In genomic region chr5:36877667-36878420, GRCh38 we compare ENCODE assay signal across 8 cellular contexts. TPM values are rescaled to one million over a fixed set of nuclear protein-coding genes. Genes with fewer than 3 reads are reported as not detected.
DNase-seq lines count a peak whose midpoint lies in the region; ATAC-seq and TF ChIP-seq lines count a peak whose summit lies in the region.

No MANE protein-coding gene starts in this region.

- no peak for TF ChIP-seq POLR2A in lower leg skin (IDR thresholded peaks at IDR 0.05)

- peaks cover 87% of the 10 kb centered on the region for H4K20me1 ChIP-seq in BLaER1

- peak overlapping the region; percentile 74 for H3K4me2 ChIP-seq in BLaER1

- H3K27ac ChIP-seq in BLaER1 (peak overlapping the region; percentile 94), thoracic aorta (peak overlapping the region; percentile 97)

- H3K9me3 ChIP-seq in BLaER1, result no peaks in the 10 kb centered on the region
- H3K9me3 ChIP-seq in thoracic aorta, result no peaks in the 10 kb centered on the region

- DNase-seq in NCI-H69 (lab: John Stamatoyannopoulos, UW) (peak; percentile 53), T47D (ENCODE audit: low read depth in 1 of 2, low spot score in 1 of 2) (peak; percentile 35 to 70), lower leg skin (ENCODE audit: low spot score in 2 of 2) (no peak), thoracic aorta (ENCODE audit: low spot score) (no peak), posterior vena cava (ENCODE audit: low spot score) (no peak)

- peak overlapping the region; percentile 98 for H3K9ac ChIP-seq in BLaER1

- intact Hi-C loops in lower leg skin (cut with DNase I; ENCODE audit: low total_unique reads), result no loop called here
- intact Hi-C loops in posterior vena cava (cut with DNase I), result loop anchor here in 1 of 2 donors (10.0 kb wide), 1 partner anchor 143 kb away; no protein-coding TSS in a partner anchor

- H3K4me1 ChIP-seq in BLaER1 (peaks cover 38% of the 10 kb centered on the region), thoracic aorta (ENCODE audit: control insufficient read depth in 1 of 2, low read depth in 2 of 2) (peaks cover 26 to 49% of the 10 kb centered on the region in 2 donors)

- H3K4me3 ChIP-seq in BLaER1 (peak overlapping the region; percentile 91), lower leg skin (ENCODE audit: low read depth, poor library complexity, severe bottlenecking) (peak overlapping the region; percentile 70), thoracic aorta (peak overlapping the region; percentile 95)

- H3K27me3 ChIP-seq in BLaER1 (no peaks in the 10 kb centered on the region), thoracic aorta (replicated peaks; ENCODE audit: insufficient read depth) (no peaks in the 10 kb centered on the region)

- TF ChIP-seq CTCF in lower leg skin (IDR thresholded peaks at IDR 0.05) (no peak), thoracic aorta (IDR thresholded peaks at IDR 0.05) (no peak)

- 0 to 1% methylated on average over 12 of the region's 12 CpGs for WGBS in lower leg skin, 2 donors

- no peaks in the 10 kb centered on the region for H3K36me3 ChIP-seq in BLaER1
- no peaks in the 10 kb centered on the region for H3K36me3 ChIP-seq in thoracic aorta

- in situ Hi-C loops in T47D (cut with HindIII; ENCODE audit: low pct_unique_long_range_greater_than_20kb, low sequenced_read_pairs), result no loop called here

- ATAC-seq in GM21723 (IDR thresholded peaks at IDR 0.05; ENCODE audit: unreplicated experiment) (peak; percentile 18), thoracic aorta (ENCODE audit: insufficient number of reproducible peaks, low FRiP score, low read depth) (no peak), GM21529 (IDR thresholded peaks at IDR 0.05; ENCODE audit: unreplicated experiment) (no peak)

RNA-seq across cellular contexts. Expression of gene NIPBL, which starts 1.3 kb away (rescaled TPM):
- 10 to 100 TPM; 39.0 to 56.9 (median 49.4) TPM for total RNA-seq in lower leg skin
- 10 to 100 TPM; 38.6 to 50.8 TPM for total RNA-seq in thoracic aorta
- total RNA-seq in posterior vena cava, result 10 to 100 TPM; 49.3 to 58.6 TPM

Comparison
In these comparisons a context has a peak if more than half of its experiments do, and no peak if none do; other contexts are left out.
1. DNase-seq: peak in NCI-H69 (single experiment) and T47D (2 of 2); none in lower leg skin (0 of 2), thoracic aorta (single experiment) and posterior vena cava (single experiment).
2. Peak in every context shown above with its lines, with median percentiles within 50 percentile points of each other: H3K4me3 ChIP-seq.